Comparison of ENCODE assay signal across 23 cellular contexts in genomic region chr2:96512341-96512740, GRCh38. TPM values are rescaled to one million over a fixed set of nuclear protein-coding genes. Genes with fewer than 3 reads are reported as not detected.
"Had no signal": no experiment of that assay in that cellular context is flagged by ENCODE, and none has a peak within 500 bp of the region (broad histone marks: within the 10 kb centered on the region; RNA-seq: fewer than 3 reads in every experiment).

No MANE protein-coding gene starts in this region.

- H3K27ac ChIP-seq: epithelial cell of prostate, esophagus muscularis mucosa, gastrocnemius medialis, heart right ventricle, neutrophil, ovary, right lobe of liver, thoracic aorta, transverse colon had no signal

- H3K9me3 ChIP-seq: gastrocnemius medialis, neutrophil, ovary, right lobe of liver, thoracic aorta had no signal

- H3K9me3 Mint-ChIP-seq: effector memory CD8-positive, alpha-beta T cell had no signal

- H3K36me3 ChIP-seq: esophagus muscularis mucosa, gastrocnemius medialis, heart right ventricle, neutrophil, ovary, right lobe of liver, thoracic aorta, transverse colon had no signal

- H3K27me3 ChIP-seq: esophagus muscularis mucosa, gastrocnemius medialis, heart right ventricle, ovary, right lobe of liver, transverse colon had no signal

- H3K4me3 ChIP-seq: esophagus muscularis mucosa, gastrocnemius medialis, heart right ventricle, mucosa of descending colon, ovary, right lobe of liver, thoracic aorta, transverse colon had no signal

- DNase-seq: effector memory CD8-positive, alpha-beta T cell; gastrocnemius medialis; heart right ventricle; hypothalamus; kidney glomerular epithelial cell; mucosa of descending colon; naive thymus-derived CD8-positive, alpha-beta T cell; ovary; right lobe of liver; stimulated activated CD4-positive, alpha-beta T cell treated with anti-CD3 and anti-CD28 coated beads, Interleukin-4, amount 100 ng/mL, for 1 hour; stimulated activated naive B cell treated with anti-CD40 and anti-IgM and Interleukin-4, amounts not matched to agents 10 μg/mL and 1 μg/mL and 100 μg/mL, for 72 hours; stimulated activated naive CD8-positive, alpha-beta T cell treated with anti-CD3 and anti-CD28 coated beads, Interleukin-15, amount 100 ng/mL, for 72 hours; substantia nigra; transverse colon had no signal

- H3K27ac Mint-ChIP-seq: dendritic cell treated with granulocyte-macrophage colony-stimulating factor and Interleukin-4, amounts not matched to agents 40 ng/mL and 50 ng/mL, for 4 days; effector memory CD8-positive, alpha-beta T cell; naive thymus-derived CD8-positive, alpha-beta T cell; progenitor cell of endocrine pancreas; stimulated activated naive B cell treated with anti-CD40 and anti-IgM and Interleukin-4, amounts not matched to agents 10 μg/mL and 1 μg/mL and 100 μg/mL, for 72 hours had no signal

- ATAC-seq: effector memory CD8-positive, alpha-beta T cell; gastrocnemius medialis; heart right ventricle; mucosa of descending colon; naive thymus-derived CD8-positive, alpha-beta T cell; right lobe of liver; stimulated activated naive B cell treated with anti-CD40 and anti-IgM and Interleukin-4, amounts not matched to agents 10 μg/mL and 1 μg/mL and 100 μg/mL, for 72 hours; stimulated activated naive CD8-positive, alpha-beta T cell treated with anti-CD3 and anti-CD28 coated beads, Interleukin-15, amount 100 ng/mL, for 72 hours had no signal

- H3K4me3 Mint-ChIP-seq: dendritic cell treated with granulocyte-macrophage colony-stimulating factor and Interleukin-4, amounts not matched to agents 40 ng/mL and 50 ng/mL, for 4 days; effector memory CD8-positive, alpha-beta T cell; naive thymus-derived CD8-positive, alpha-beta T cell; stimulated activated naive B cell treated with anti-CD40 and anti-IgM and Interleukin-4, amounts not matched to agents 10 μg/mL and 1 μg/mL and 100 μg/mL, for 72 hours; stimulated activated naive CD8-positive, alpha-beta T cell treated with anti-CD3 and anti-CD28 coated beads, Interleukin-15, amount 100 ng/mL, for 72 hours had no signal

RNA-seq across cellular contexts. Expression of gene NEURL3, which starts 7.2 kb away (rescaled TPM):
- total RNA-seq: esophagus muscularis mucosa, fibroblast of villous mesenchyme, gastrocnemius medialis, ovary, thoracic aorta, urinary bladder had no signal
- polyA plus RNA-seq: neural cell had no signal

RNA-seq across cellular contexts. Expression of gene ARID5A, which starts 24.2 kb away (rescaled TPM):
- polyA plus RNA-seq: neural cell had no signal
